In genomic region chr10:68333452-68333851, GRCh38 we compare ENCODE assay signal across 8 cellular contexts. TPM values are rescaled to one million over a fixed set of nuclear protein-coding genes. Genes with fewer than 3 reads are reported as not detected.
A peak's percentile ranks its signal among the peaks of the same experiment; 100 is the strongest.
DNase-seq lines count a peak whose midpoint lies in the region; ATAC-seq and TF ChIP-seq lines count a peak whose summit lies in the region.

No MANE protein-coding gene starts in this region.

- H3K4me1 Mint-ChIP-seq in naive B cell = peaks cover 54 to 74% (median 71%) of the 10 kb centered on the region in 3 donors

- peak overlapping the region; percentile 96 to 100 (median 99) for H3K27ac Mint-ChIP-seq in naive B cell

- no peak for TF ChIP-seq CTCF in AG04450 (IDR thresholded peaks at IDR 0.05; ENCODE audit: low read depth, low read length)

- no peak for DNase-seq in AG04450 (ENCODE audit: low read depth, low spot score)
- DNase-seq in Jurkat, Clone E6-1 (ENCODE audit: low read depth, low spot score) = no peak
- no peak for DNase-seq in naive B cell
- DNase-seq in NCI-H510A (lab: John Stamatoyannopoulos, UW) = no peak
- DNase-seq in NCI-H2107 treated with DMSO at 0.1 percent for 48 hours (lab: John Stamatoyannopoulos, UW; ENCODE audit: unreplicated experiment) = no peak

- ATAC-seq in naive B cell (ENCODE audit: low read depth in 2 of 2) = no peak
- no peak for ATAC-seq in HG03442 (IDR thresholded peaks at IDR 0.05; ENCODE audit: unreplicated experiment)
- no peak for ATAC-seq in GM19395 (IDR thresholded peaks at IDR 0.05; ENCODE audit: unreplicated experiment)

- H3K9me3 ChIP-seq in AG04450 (ENCODE audit: control insufficient read depth, insufficient read depth, low read length) = no peaks in the 10 kb centered on the region

- no peaks in the 10 kb centered on the region for H3K27me3 Mint-ChIP-seq in naive B cell

- H3K4me3 ChIP-seq in AG04450 (ENCODE audit: low read depth, low read length) = peak overlapping the region; percentile 88
- H3K4me3 ChIP-seq in Jurkat, Clone E6-1 (ENCODE audit: low read length) = peak overlapping the region; percentile 90

- peaks cover 0 to 8% (median 2%) of the 10 kb centered on the region in 7 donors for H3K9me3 Mint-ChIP-seq in naive B cell

- peaks cover 7 to 18% of the 10 kb centered on the region in 2 donors for H3K36me3 Mint-ChIP-seq in naive B cell

- POLR2A ChIA-PET in AG04450 (lab: Yijun Ruan, JAX) = interaction anchor here (0.7 to 2.0 kb wide), 2 partner anchors 9 to 308 kb away, joined by 9 to 13 read pairs; no protein-coding TSS in a partner anchor

- H3K4me3 Mint-ChIP-seq in naive B cell = peak overlapping the region; percentile 98 to 100 (median 100)

- H3K27ac ChIP-seq in AG04450 (ENCODE audit: low read depth, low read length) = no peak overlapping the region
- H3K27ac ChIP-seq in cingulate gyrus (ENCODE audit: low read depth, low read length) = peak overlapping the region; percentile 99

- H3K27me3 ChIP-seq in AG04450 (ENCODE audit: control insufficient read depth, insufficient read depth, low read length) = no peaks in the 10 kb centered on the region

- CTCF ChIA-PET in AG04450 (lab: Charles Lee) = interaction anchor here (1.6 to 3.0 kb wide), 4 partner anchors 15 to 478 kb away, joined by 4 to 16 read pairs (median 8); no protein-coding TSS in a partner anchor

RNA-seq across cellular contexts. Expression of gene PBLD, which starts 0.7 kb away (rescaled TPM):
- polyA plus RNA-seq in AG04450 (2011; rRNA removed) (1.2 and 1.4 TPM in 2 replicates), naive B cell (ENCODE audit: low read depth in 6 of 6) (1 to 10 TPM in 2 of 6 donors, under 1 TPM in 3, not detected in 1; 0.77 to 2.0 (median 1.00) TPM)
- polyA minus RNA-seq in AG04450 (2011; rRNA and poly(A)+ RNA removed) = 0.55 and 1.0 TPM in 2 replicates
- 2.5 TPM for polyA plus RNA-seq in Jurkat, Clone E6-1 (2012; ENCODE audit: insufficient read depth, insufficient read length)

RNA-seq across cellular contexts. Expression of gene HNRNPH3, which starts 1.6 kb away (rescaled TPM):
- polyA plus RNA-seq in AG04450 (2011; rRNA removed) (87.8 and 113 TPM in 2 replicates), naive B cell (ENCODE audit: low read depth in 6 of 6) (100 to 1,000 TPM; 101 to 147 (median 126) TPM)
- 31.5 and 50.5 TPM in 2 replicates for polyA minus RNA-seq in AG04450 (2011; rRNA and poly(A)+ RNA removed)
- polyA plus RNA-seq in Jurkat, Clone E6-1 (2012; ENCODE audit: insufficient read depth, insufficient read length) = 470 TPM
